In genomic region chr1:194026422-194026821, GRCh38 we compare ENCODE assay signal across 13 cellular contexts.
DNase-seq lines count a peak whose midpoint lies in the region; TF ChIP-seq lines count a peak whose summit lies in the region.
"Had no signal": no experiment of that assay in that cellular context is flagged by ENCODE, and none has a peak within 500 bp of the region (broad histone marks: within the 10 kb centered on the region; RNA-seq: fewer than 3 reads in every experiment).

No MANE protein-coding gene starts in this region.

- no peak overlapping the region for H3K4me3 ChIP-seq in fibroblast of mammary gland (ENCODE audit: control insufficient read depth, low read depth, low read length)
- H3K4me3 ChIP-seq: A549, BLaER1, GM12878 had no signal

- peak; percentile 8 for DNase-seq in ELR (ENCODE audit: low read depth)
- peak; percentile 14 for DNase-seq in HCEC 1CT
- peak; percentile 3 for DNase-seq in fibroblast of mammary gland (ENCODE audit: low read depth)
- peak; percentile 31 for DNase-seq in renal cortical epithelial cell (ENCODE audit: low read depth)
- DNase-seq in AG08396 (ENCODE audit: low spot score): no peak
- no peak for DNase-seq in activated gamma-delta T cell (lab: John Stamatoyannopoulos, UW)
- DNase-seq: CD4-positive, alpha-beta memory T cell; DMS79 treated with DMSO at 0.1 percent for 48 hours; H9; KBM-7 had no signal

- no peak for TF ChIP-seq CTCF in fibroblast of mammary gland (conservative IDR thresholded peaks at IDR 0.05; ENCODE audit: control insufficient read depth, insufficient read depth, low read depth, low read length)

Comparison
In these comparisons a context has a peak if more than half of its experiments do, and no peak if none do; other contexts are left out.
1. DNase-seq: peak in ELR (single experiment), HCEC 1CT (single experiment), fibroblast of mammary gland (single experiment) and renal cortical epithelial cell (single experiment); none in AG08396 (single experiment) and activated gamma-delta T cell (single experiment).